ENCODE assay signal across 16 cellular contexts in genomic region chr1:156901590-156901900, GRCh38. TPM values are rescaled to one million over a fixed set of nuclear protein-coding genes. Genes with fewer than 3 reads are reported as not detected.
"Had no signal": no experiment of that assay in that cellular context is flagged by ENCODE, and none has a peak within 500 bp of the region (broad histone marks: within the 10 kb centered on the region; RNA-seq: fewer than 3 reads in every experiment).

No MANE protein-coding gene starts in this region.

- H3K4me3 Mint-ChIP-seq: activated naive CD8-positive, alpha-beta T cell treated with anti-CD3 and anti-CD28 coated beads, Interleukin-2, amount 10 ng/mL, durations not matched to agents 7 days and 5 days; stimulated activated memory B cell treated with anti-CD40 and anti-IgM and Interleukin-4, amounts not matched to agents 10 μg/mL and 1 μg/mL and 100 μg/mL, for 72 hours; T-helper 2 cell treated with Interferon-gamma antibody and Interleukin-4, amounts not matched to agents 5 μg/mL and 100 μg/mL, for 36 hours had no signal

- H2AFZ ChIP-seq: hepatocyte had no signal

- H3K36me3 ChIP-seq: SJSA1 had no signal

- H3K4me3 ChIP-seq: gastroesophageal sphincter, hepatocyte, lung, SJSA1 had no signal

- FAIRE-seq: bronchial epithelial cell, small intestine had no signal

- ATAC-seq: activated CD4-positive, CD25-positive, alpha-beta regulatory T cell treated with anti-CD3 and anti-CD28 coated beads, Interleukin-2, amount 50 U/mL, for 24 hours; gastroesophageal sphincter; stimulated activated memory B cell treated with anti-CD40 and anti-IgM and Interleukin-4, amounts not matched to agents 10 μg/mL and 1 μg/mL and 100 μg/mL, for 72 hours had no signal

- H3K4me2 ChIP-seq: hepatocyte had no signal

- DNase-seq: activated naive CD8-positive, alpha-beta T cell treated with anti-CD3 and anti-CD28 coated beads, Interleukin-2, amount 10 ng/mL, durations not matched to agents 7 days and 5 days; activated T-cell treated with anti-CD3 and anti-CD28 coated beads, Interleukin-2, amount 50 U/mL, for 1 hour; aorta; kidney glomerular epithelial cell; small intestine; SW 1271 had no signal

- H3K27ac Mint-ChIP-seq: stimulated activated memory B cell treated with anti-CD40 and anti-IgM and Interleukin-4, amounts not matched to agents 10 μg/mL and 1 μg/mL and 100 μg/mL, for 72 hours; T-helper 2 cell treated with Interferon-gamma antibody and Interleukin-4, amounts not matched to agents 5 μg/mL and 100 μg/mL, for 36 hours had no signal

- H3K27ac ChIP-seq: hepatocyte, SJSA1 had no signal

- H3K79me2 ChIP-seq: hepatocyte had no signal

- H3K9me3 Mint-ChIP-seq: activated naive CD8-positive, alpha-beta T cell treated with anti-CD3 and anti-CD28 coated beads, Interleukin-2, amount 10 ng/mL, durations not matched to agents 7 days and 5 days; stimulated activated memory B cell treated with anti-CD40 and anti-IgM and Interleukin-4, amounts not matched to agents 10 μg/mL and 1 μg/mL and 100 μg/mL, for 72 hours; T-helper 2 cell treated with Interferon-gamma antibody and Interleukin-4, amounts not matched to agents 5 μg/mL and 100 μg/mL, for 36 hours had no signal

- H3K9me3 ChIP-seq: gastroesophageal sphincter, SJSA1 had no signal

- H3K27me3 ChIP-seq: SJSA1 had no signal

- H3K36me3 Mint-ChIP-seq: stimulated activated memory B cell treated with anti-CD40 and anti-IgM and Interleukin-4, amounts not matched to agents 10 μg/mL and 1 μg/mL and 100 μg/mL, for 72 hours had no signal

RNA-seq across cellular contexts. Expression of gene LRRC71, which starts 18.9 kb away (rescaled TPM):
- total RNA-seq: activated naive CD8-positive, alpha-beta T cell treated with anti-CD3 and anti-CD28 coated beads, Interleukin-2, amount 10 ng/mL, durations not matched to agents 7 days and 5 days; bronchial epithelial cell; hepatocyte; SJSA1; ureter had no signal
- polyA plus RNA-seq: hepatocyte had no signal

RNA-seq across cellular contexts. Expression of gene NTRK1, which starts 40.9 kb away (rescaled TPM):
- total RNA-seq: bronchial epithelial cell, SJSA1 had no signal
- polyA plus RNA-seq: hepatocyte had no signal

RNA-seq across cellular contexts. Expression of gene INSRR, which starts 42.6 kb away (rescaled TPM):
- total RNA-seq: bronchial epithelial cell, hepatocyte, lung, SJSA1, subcutaneous adipose tissue had no signal
- polyA plus RNA-seq: aorta, hepatocyte, lung had no signal
